ENCODE assay signal across 27 cellular contexts in genomic region chr4:36709986-36710385, GRCh38.
"Had no signal": no experiment of that assay in that cellular context is flagged by ENCODE, and none has a peak within 500 bp of the region (broad histone marks: within the 10 kb centered on the region; RNA-seq: fewer than 3 reads in every experiment).

No MANE protein-coding gene starts in this region.

- H3K36me3 ChIP-seq: breast epithelium had no signal

- H3K27ac ChIP-seq: breast epithelium had no signal

- H3K27me3 ChIP-seq: breast epithelium had no signal

- H3K36me3 Mint-ChIP-seq: activated CD4-positive, alpha-beta memory T cell treated with anti-CD3 and anti-CD28 coated beads for 36 hours; activated naive CD4-positive, alpha-beta T cell treated with anti-CD3 and anti-CD28 coated beads, Interleukin-2, amount 10 ng/mL, durations not matched to agents 7 days and 5 days; activated naive CD8-positive, alpha-beta T cell treated with anti-CD3 and anti-CD28 coated beads for 36 hours; IgD-negative memory B cell; T-cell had no signal

- H3K4me1 Mint-ChIP-seq: activated CD4-positive, alpha-beta T cell treated with anti-CD3 and anti-CD28 coated beads, Interleukin-2, amount 10 ng/mL, durations not matched to agents 7 days and 5 days; activated naive CD4-positive, alpha-beta T cell treated with anti-CD3 and anti-CD28 coated beads, Interleukin-2, amount 10 ng/mL, durations not matched to agents 7 days and 5 days; activated naive CD8-positive, alpha-beta T cell treated with anti-CD3 and anti-CD28 coated beads for 36 hours; IgD-negative memory B cell; T-cell had no signal

- H3K4me3 Mint-ChIP-seq: activated CD4-positive, alpha-beta memory T cell treated with anti-CD3 and anti-CD28 coated beads for 36 hours; activated CD4-positive, alpha-beta T cell treated with anti-CD3 and anti-CD28 coated beads, Interleukin-2, amount 10 ng/mL, durations not matched to agents 7 days and 5 days; activated naive CD4-positive, alpha-beta T cell treated with anti-CD3 and anti-CD28 coated beads, Interleukin-2, amount 10 ng/mL, durations not matched to agents 7 days and 5 days; activated naive CD8-positive, alpha-beta T cell treated with anti-CD3 and anti-CD28 coated beads for 36 hours; activated T-cell treated with anti-CD3 and anti-CD28 coated beads, Interleukin-2, amount 50 U/mL, for 72 hours; IgD-negative memory B cell; T-cell had no signal

- H3K27ac Mint-ChIP-seq: activated CD4-positive, alpha-beta memory T cell treated with anti-CD3 and anti-CD28 coated beads for 36 hours; activated CD4-positive, alpha-beta T cell treated with anti-CD3 and anti-CD28 coated beads, Interleukin-2, amount 10 ng/mL, durations not matched to agents 7 days and 5 days; activated naive CD4-positive, alpha-beta T cell treated with anti-CD3 and anti-CD28 coated beads, Interleukin-2, amount 10 ng/mL, durations not matched to agents 7 days and 5 days; activated naive CD8-positive, alpha-beta T cell treated with anti-CD3 and anti-CD28 coated beads for 36 hours; activated T-cell treated with anti-CD3 and anti-CD28 coated beads, Interleukin-2, amount 50 U/mL, for 72 hours; activated T-helper 2 cell treated with anti-CD3 and anti-CD28 coated beads, Interferon-gamma antibody, Interleukin-2, Interleukin-4, amounts not matched to agents 10 μg/mL and 5 μg/mL and 100 μg/mL, durations not matched to agents 14 hours and 24 hours and 36 hours; IgD-negative memory B cell; T-cell had no signal

- H3K4me3 ChIP-seq: breast epithelium had no signal

- H3K27me3 Mint-ChIP-seq: activated CD4-positive, alpha-beta memory T cell treated with anti-CD3 and anti-CD28 coated beads for 36 hours; activated CD4-positive, alpha-beta T cell treated with anti-CD3 and anti-CD28 coated beads, Interleukin-2, amount 10 ng/mL, durations not matched to agents 7 days and 5 days; activated naive CD4-positive, alpha-beta T cell treated with anti-CD3 and anti-CD28 coated beads, Interleukin-2, amount 10 ng/mL, durations not matched to agents 7 days and 5 days; activated naive CD8-positive, alpha-beta T cell treated with anti-CD3 and anti-CD28 coated beads for 36 hours; IgD-negative memory B cell; T-cell had no signal

- H3K9me3 Mint-ChIP-seq: activated CD4-positive, alpha-beta memory T cell treated with anti-CD3 and anti-CD28 coated beads for 36 hours; activated CD4-positive, alpha-beta T cell treated with anti-CD3 and anti-CD28 coated beads, Interleukin-2, amount 10 ng/mL, durations not matched to agents 7 days and 5 days; activated naive CD4-positive, alpha-beta T cell treated with anti-CD3 and anti-CD28 coated beads, Interleukin-2, amount 10 ng/mL, durations not matched to agents 7 days and 5 days; activated T-helper 2 cell treated with anti-CD3 and anti-CD28 coated beads, Interferon-gamma antibody, Interleukin-2, Interleukin-4, amounts not matched to agents 10 μg/mL and 5 μg/mL and 100 μg/mL, durations not matched to agents 14 hours and 24 hours and 36 hours had no signal

- ATAC-seq: activated T-cell treated with anti-CD3 and anti-CD28 coated beads, Interleukin-2, amount 50 U/mL, for 72 hours; Panc1; T-cell had no signal

- FAIRE-seq: TTC549 had no signal

- DNase-seq: activated CD4-positive, alpha-beta memory T cell treated with anti-CD3 and anti-CD28 coated beads for 36 hours; activated CD4-positive, alpha-beta T cell treated with anti-CD3 and anti-CD28 coated beads, Interleukin-2, amount 10 ng/mL, durations not matched to agents 7 days and 5 days; activated CD4-positive, CD25-positive, alpha-beta regulatory T cell; activated CD8-positive, alpha-beta memory T cell treated with anti-CD3 and anti-CD28 coated beads for 24 hours; activated gamma-delta T cell treated with Interleukin-2 at 50 U/mL for 16 hours; activated naive CD4-positive, alpha-beta T cell treated with anti-CD3 and anti-CD28 coated beads, Interleukin-2, amount 10 ng/mL, durations not matched to agents 7 days and 5 days; activated naive CD8-positive, alpha-beta T cell treated with anti-CD3 and anti-CD28 coated beads for 36 hours; activated T-cell treated with anti-CD3 and anti-CD28 coated beads, Interleukin-2, amount 50 U/mL, for 72 hours; anterior cingulate cortex; caudate nucleus; KG1; NCI-H1092; NCI-H1417; NCI-H187 treated with DMSO at 0.1 percent for 48 hours; NCI-H2081 treated with DMSO at 0.1 percent for 48 hours; NCI-H526; NCI-H82; Right ventricle myocardium superior; RPMI8226; T-cell; T-helper 2 cell; T1000 had no signal

- H3K4me1 ChIP-seq: breast epithelium had no signal
